Comparison of ENCODE assay signal across 11 cellular contexts in genomic region chr11:75380716-75381420, GRCh38. TPM values are rescaled to one million over a fixed set of nuclear protein-coding genes. Genes with fewer than 3 reads are reported as not detected.
DNase-seq lines count a peak whose midpoint lies in the region; ATAC-seq, FAIRE-seq and TF ChIP-seq lines count a peak whose summit lies in the region.
"Had no signal": no experiment of that assay in that cellular context is flagged by ENCODE, and none has a peak within 500 bp of the region (broad histone marks: within the 10 kb centered on the region; RNA-seq: fewer than 3 reads in every experiment).

No MANE protein-coding gene starts in this region.

- 69% methylated on average over 6 of the region's 7 CpGs for WGBS in A549 (ENCODE audit: missing lambda C conversion rate)

- CTCF ChIA-PET in A549 (lab: Yijun Ruan, JAX) (interaction anchor here (1.1 to 20.4 kb wide), 8 partner anchors 8 to 150 kb away, joined by 3 to 581 read pairs (median 16); partner anchors contain the start of gene ARRB1), RWPE1 (lab: Yijun Ruan, JAX) (interaction anchor here (1.1 to 1.3 kb wide), 3 partner anchors 25 to 110 kb away, joined by 3 to 6 read pairs (median 3); no protein-coding TSS in a partner anchor)

- POLR2A ChIA-PET in A549 (lab: Yijun Ruan, JAX) (interaction anchor here (2.2 kb wide), 1 partner anchor 8 kb away, joined by 9 read pairs; no protein-coding TSS in a partner anchor), RWPE1 (lab: Yijun Ruan, JAX; ENCODE audit: low non-redundant PET) (no interaction called here)

- peak overlapping the region; percentile 50 to 62; a peak in 5 of 6 replicates for H3K27ac ChIP-seq in A549
- no peak overlapping the region for H3K27ac ChIP-seq in RWPE1
- H3K27ac ChIP-seq: BLaER1 treated with 17β-estradiol and CSF1 and Interleukin-3, amounts not matched to agents 10 nM and 100 nM; KMS-11 had no signal

- peak in 1 of 2 experiments; percentile 63 for DNase-seq in A549 (ENCODE audit: low read depth in 1 of 2, low spot score in 1 of 2)
- DNase-seq in HT-29 (ENCODE audit: low spot score), result peak; percentile 67
- DNase-seq in astrocyte of the hippocampus (ENCODE audit: low read depth, low spot score), result peak; percentile 31
- peak; percentile 54 for DNase-seq in medulla oblongata (ENCODE audit: extremely low spot score)
- no peak for DNase-seq in NCI-H2171 treated with DMSO at 0.1 percent for 48 hours (lab: John Stamatoyannopoulos, UW)
- no peak for DNase-seq in erythroblast (lab: John Stamatoyannopoulos, UW)
- no peak for DNase-seq in RWPE1 (ENCODE audit: low spot score)

- no peak for FAIRE-seq in A549 (lab: Jason Lieb, UNC)
- FAIRE-seq: endometrium had no signal

- H3K4me2 ChIP-seq in A549, result no peak overlapping the region
- H3K4me2 ChIP-seq: KMS-11 had no signal

- peaks cover 33% of the 10 kb centered on the region for H3K4me1 ChIP-seq in A549

- H3K4me3 ChIP-seq in A549, result no peak overlapping the region
- H3K4me3 ChIP-seq: BLaER1 treated with 17β-estradiol and CSF1 and Interleukin-3, amounts not matched to agents 10 nM and 100 nM had no signal

- TF ChIP-seq EP300 in A549 (IDR thresholded peaks at IDR 0.05), result no peak

- TF ChIP-seq POLR2A in A549 (IDR thresholded peaks at IDR 0.05; ENCODE audit: low read length) (no peak), erythroblast (IDR thresholded peaks at IDR 0.05; ENCODE audit: low read length) (no peak)

- TF ChIP-seq RAD21 in A549 (conservative IDR thresholded peaks at IDR 0.05 in 1 of 2, IDR thresholded peaks at IDR 0.05 in 1 of 2), result no peak

- no peaks in the 10 kb centered on the region for H3K9me3 ChIP-seq in A549
- H3K9me3 ChIP-seq: BLaER1 treated with 17β-estradiol and CSF1 and Interleukin-3, amounts not matched to agents 10 nM and 100 nM had no signal

- ATAC-seq in A549, result peak; percentile 37 to 45; a peak in 5 of 6 replicates
- ATAC-seq in GM21360 (IDR thresholded peaks at IDR 0.05; ENCODE audit: unreplicated experiment), result no peak

- no peak for TF ChIP-seq CTCF in A549 (IDR thresholded peaks at IDR 0.05)
- no peak for TF ChIP-seq CTCF in RWPE1 (conservative IDR thresholded peaks at IDR 0.05; ENCODE audit: low read depth)

TF ChIP-seq in A549, 52 proteins besides CTCF, POLR2A, EP300 and RAD21:
- TF ChIP-seq NPAS2 (CRISPR knock-in tag; IDR thresholded peaks at IDR 0.05; ENCODE audit: borderline replicate concordance) (no peak), ZNF302 (CRISPR knock-in tag; IDR thresholded peaks at IDR 0.05) (peak; percentile 34; the same call in 1 of the 2 replicates), TP53 (CRISPR knock-in tag; IDR thresholded peaks at IDR 0.05) (no peak), USF2 (IDR thresholded peaks at IDR 0.05) (peak; percentile 31; the same call in 1 of the 2 replicates), JUNB (IDR thresholded peaks at IDR 0.05) (no peak), CBX8 (IDR thresholded peaks at IDR 0.05) (no peak), E2F6 (IDR thresholded peaks at IDR 0.05; ENCODE audit: borderline replicate concordance, low read depth) (no peak), BHLHE40 (IDR thresholded peaks at IDR 0.05; ENCODE audit: low read depth, low read length) (no peak), RCOR1 (IDR thresholded peaks at IDR 0.05; ENCODE audit: low read depth, low read length) (no peak), FOXS1 (CRISPR knock-in tag; IDR thresholded peaks at IDR 0.05) (peak; percentile 24; the same call in 1 of the 2 replicates)
TF ChIP-seq in A549: peak in this region for 3.

RNA-seq across cellular contexts. Expression of gene RPS3, which starts 18.4 kb away (rescaled TPM):
- polyA plus RNA-seq in A549 (2011; rRNA removed) (2,571 and 3,468 TPM in 2 replicates), A549 (2017; fragmentation: RNase III; extraction: RNeasy Plus Mini Kit Qiagen cat#74134 plus additional on column Dnase treatment) (3,458 to 3,978 TPM (median 3,544 TPM) in 3 replicates)
- 3,252 and 4,158 TPM in 2 replicates for polyA plus RNA-seq in A549 (2012; cell fraction: cytosol; rRNA removed)
- polyA plus RNA-seq in A549 (2012; cell fraction: nucleus; rRNA removed), result 1,461 and 2,420 TPM in 2 replicates
- 1,439 and 1,839 TPM in 2 replicates for polyA minus RNA-seq in A549 (2011; rRNA and poly(A)+ RNA removed)
- 2,617 and 2,815 TPM in 2 replicates for total RNA-seq in HT-29 (2014; rRNA removed; shearing (Covaris generic))

RNA-seq across cellular contexts. Expression of gene ARRB1, which starts 29.4 kb away (rescaled TPM):
- polyA plus RNA-seq in A549 (2011; rRNA removed) (14.3 and 18.1 TPM in 2 replicates), A549 (2017; fragmentation: RNase III; extraction: RNeasy Plus Mini Kit Qiagen cat#74134 plus additional on column Dnase treatment) (4.9 to 8.4 TPM (median 6.8 TPM) in 3 replicates)
- polyA plus RNA-seq in A549 (2012; cell fraction: cytosol; rRNA removed), result 4.8 TPM in 2 replicates
- polyA plus RNA-seq in A549 (2012; cell fraction: nucleus; rRNA removed), result 3.8 and 5.0 TPM in 2 replicates
- polyA minus RNA-seq in A549 (2011; rRNA and poly(A)+ RNA removed), result 54.8 and 57.9 TPM in 2 replicates
- 28.6 and 33.5 TPM in 2 replicates for total RNA-seq in HT-29 (2014; rRNA removed; shearing (Covaris generic))

RNA-seq across cellular contexts. Expression of gene KLHL35, which starts 52.1 kb away (rescaled TPM):
- polyA plus RNA-seq in A549 (2011; rRNA removed) (1.0 and 1.7 TPM in 2 replicates), A549 (2017; fragmentation: RNase III; extraction: RNeasy Plus Mini Kit Qiagen cat#74134 plus additional on column Dnase treatment) (0.56 to 0.72 TPM (median 0.69 TPM) in 3 replicates)
- 1.5 and 1.6 TPM in 2 replicates for polyA plus RNA-seq in A549 (2012; cell fraction: cytosol; rRNA removed)
- 2.8 and 3.3 TPM in 2 replicates for polyA plus RNA-seq in A549 (2012; cell fraction: nucleus; rRNA removed)
- polyA minus RNA-seq in A549 (2011; rRNA and poly(A)+ RNA removed), result 0.73 and 1.2 TPM in 2 replicates
- 20.5 and 23.5 TPM in 2 replicates for total RNA-seq in HT-29 (2014; rRNA removed; shearing (Covaris generic))

Comparison
In these comparisons a context has a peak if more than half of its experiments do, and no peak if none do; other contexts are left out.
1. DNase-seq: peak in HT-29 (single experiment), astrocyte of the hippocampus (single experiment) and medulla oblongata (single experiment); none in NCI-H2171 treated with DMSO at 0.1 percent for 48 hours (single experiment), erythroblast (0 of 2) and RWPE1 (single experiment).